ENCODE assay signal across 3 cellular contexts in genomic region chr15:63441266-63441665, GRCh38.
A peak's percentile ranks its signal among the peaks of the same experiment; 100 is the strongest.
TF ChIP-seq lines count a peak whose summit lies in the region.

No MANE protein-coding gene starts in this region.

TF ChIP-seq in liver, 16 proteins besides CTCF, POLR2A, EP300 and RAD21:
- peak; percentile 47 for TF ChIP-seq NR2F2 (IDR thresholded peaks at IDR 0.05)
- no peak for TF ChIP-seq YY1 (IDR thresholded peaks at IDR 0.05)

TF ChIP-seq in HepG2, 621 proteins besides CTCF, POLR2A, EP300 and RAD21:
- TF ChIP-seq IRX3 (CRISPR knock-in tag; IDR thresholded peaks at IDR 0.05; ENCODE audit: borderline replicate concordance, low read depth) (no peak), ZFP41 (CRISPR knock-in tag; IDR thresholded peaks at IDR 0.05; ENCODE audit: borderline replicate concordance) (no peak), ZNF142 (CRISPR knock-in tag; IDR thresholded peaks at IDR 0.05) (no peak), KMT2A (CRISPR knock-in tag; IDR thresholded peaks at IDR 0.05) (no peak), KLF16 (CRISPR knock-in tag; IDR thresholded peaks at IDR 0.05) (no peak), REXO4 (CRISPR knock-in tag; IDR thresholded peaks at IDR 0.05; ENCODE audit: borderline replicate concordance) (no peak), ZNF274 (CRISPR knock-in tag; IDR thresholded peaks at IDR 0.05) (no peak), DNMT3B (CRISPR knock-in tag; conservative IDR thresholded peaks at IDR 0.05) (no peak), ZNF530 (CRISPR knock-in tag; IDR thresholded peaks at IDR 0.05; ENCODE audit: low read depth) (no peak), HES4 (CRISPR knock-in tag; IDR thresholded peaks at IDR 0.05; ENCODE audit: borderline replicate concordance) (no peak), ZNF207 (IDR thresholded peaks at IDR 0.05; ENCODE audit: borderline replicate concordance) (no peak), ZNF263 (CRISPR knock-in tag; IDR thresholded peaks at IDR 0.05) (no peak), GTF2F1 (IDR thresholded peaks at IDR 0.05; ENCODE audit: low read length) (no peak), PBX2 (CRISPR knock-in tag; IDR thresholded peaks at IDR 0.05) (no peak), HMGXB3 (CRISPR knock-in tag; IDR thresholded peaks at IDR 0.05; ENCODE audit: borderline replicate concordance) (no peak)

TF ChIP-seq in endothelial cell of umbilical vein, 7 proteins besides CTCF, POLR2A, EP300 and RAD21:
- TF ChIP-seq JUN (IDR thresholded peaks at IDR 0.05; ENCODE audit: borderline replicate concordance, insufficient read depth, insufficient read length, low read depth): no peak
- no peak for TF ChIP-seq MYC (IDR thresholded peaks at IDR 0.05; ENCODE audit: low read depth, low read length)
- TF ChIP-seq POLR2AphosphoS5 (IDR thresholded peaks at IDR 0.05; ENCODE audit: insufficient read depth, low read depth, low read length): no peak
- TF ChIP-seq GATA2 (IDR thresholded peaks at IDR 0.05; ENCODE audit: insufficient read depth, insufficient read length, low read depth, low read length): no peak
- TF ChIP-seq MAX (IDR thresholded peaks at IDR 0.05; ENCODE audit: insufficient read depth, insufficient read length): no peak
- TF ChIP-seq EZH2 (IDR thresholded peaks at IDR 0.05; ENCODE audit: borderline replicate concordance, low read depth, low read length, severe bottlenecking): no peak
- no peak for TF ChIP-seq FOS (IDR thresholded peaks at IDR 0.05; ENCODE audit: borderline replicate concordance, insufficient read depth, low read length)
